In the genomic region with DNA sequence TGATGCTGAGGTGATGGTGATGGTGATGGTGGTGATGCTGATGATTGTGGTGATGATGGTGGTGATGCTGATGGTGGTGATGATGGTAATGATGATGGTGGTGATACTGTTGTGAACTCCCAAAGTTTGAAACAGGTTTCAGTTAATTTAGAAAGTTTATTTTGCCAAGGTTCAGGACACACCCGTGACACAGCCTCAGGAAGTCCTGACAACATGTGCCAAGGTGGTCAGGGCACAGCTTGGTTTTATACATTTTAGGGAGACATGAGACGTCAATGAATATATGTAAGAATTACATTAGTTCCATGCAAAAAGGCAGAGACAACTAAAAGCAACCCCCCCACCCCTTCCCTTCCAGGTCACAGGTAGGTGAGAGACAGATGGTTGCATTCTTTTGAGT, we compare ENCODE assay signal across 1 cellular context.
TF ChIP-seq lines count a peak whose summit lies in the region.

No MANE protein-coding gene starts in this region.

TF ChIP-seq in H1, 55 proteins besides CTCF, POLR2A, EP300 and RAD21 (continued from another document):
- TF ChIP-seq, protein P1, sequence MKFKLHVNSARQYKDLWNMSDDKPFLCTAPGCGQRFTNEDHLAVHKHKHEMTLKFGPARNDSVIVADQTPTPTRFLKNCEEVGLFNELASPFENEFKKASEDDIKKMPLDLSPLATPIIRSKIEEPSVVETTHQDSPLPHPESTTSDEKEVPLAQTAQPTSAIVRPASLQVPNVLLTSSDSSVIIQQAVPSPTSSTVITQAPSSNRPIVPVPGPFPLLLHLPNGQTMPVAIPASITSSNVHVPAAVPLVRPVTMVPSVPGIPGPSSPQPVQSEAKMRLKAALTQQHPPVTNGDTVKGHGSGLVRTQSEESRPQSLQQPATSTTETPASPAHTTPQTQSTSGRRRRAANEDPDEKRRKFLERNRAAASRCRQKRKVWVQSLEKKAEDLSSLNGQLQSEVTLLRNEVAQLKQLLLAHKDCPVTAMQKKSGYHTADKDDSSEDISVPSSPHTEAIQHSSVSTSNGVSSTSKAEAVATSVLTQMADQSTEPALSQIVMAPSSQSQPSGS (IDR thresholded peaks at IDR 0.05; ENCODE audit: low read length), result no peak
- TF ChIP-seq CREB1 (IDR thresholded peaks at IDR 0.05) (no peak), TEAD4 (IDR thresholded peaks at IDR 0.05; ENCODE audit: low read depth, low read length) (no peak), POLR2AphosphoS5 (IDR thresholded peaks at IDR 0.05; ENCODE audit: low read depth, low read length) (no peak), SAP30 (IDR thresholded peaks at IDR 0.05; ENCODE audit: insufficient read depth, insufficient replicate concordance, low read length) (no peak), BRCA1 (IDR thresholded peaks at IDR 0.05; ENCODE audit: low read depth, low read length) (no peak), SIRT6 (IDR thresholded peaks at IDR 0.05; ENCODE audit: low read length) (no peak), KDM5A (IDR thresholded peaks at IDR 0.05; ENCODE audit: low read length) (no peak)
